ENCODE assay signal across 10 cellular contexts in genomic region chr14:55556929-55557623, GRCh38. TPM values are rescaled to one million over a fixed set of nuclear protein-coding genes. Genes with fewer than 3 reads are reported as not detected.
DNase-seq lines count a peak whose midpoint lies in the region; ATAC-seq, FAIRE-seq and TF ChIP-seq lines count a peak whose summit lies in the region.
"Had no signal": no experiment of that assay in that cellular context is flagged by ENCODE, and none has a peak within 500 bp of the region (broad histone marks: within the 10 kb centered on the region; RNA-seq: fewer than 3 reads in every experiment).

No MANE protein-coding gene starts in this region.

- H3K27me3 ChIP-seq in heart left ventricle (no peaks in the 10 kb centered on the region), small intestine (ENCODE audit: control insufficient read depth in 2 of 2, insufficient read depth in 2 of 2, low read length in 2 of 2) (no peaks in the 10 kb centered on the region)
- H3K27me3 ChIP-seq: uterus had no signal

- H3K4me1 Mint-ChIP-seq in natural killer cell treated with Interleukin-12 subunit alpha and Interleukin-12 subunit beta and Interleukin-15 and Interleukin-18, amount 100 ng/mL, for 72 hours (ENCODE audit: low read depth in 2 of 2) = no peaks in the 10 kb centered on the region

- H3K4me1 ChIP-seq in heart left ventricle = peaks cover 0 to 12% (median 0%) of the 10 kb centered on the region in 12 donors
- no peaks in the 10 kb centered on the region for H3K4me1 ChIP-seq in small intestine (ENCODE audit: control insufficient read depth in 2 of 2, insufficient read depth in 1 of 2, low read depth in 1 of 2, low read length in 1 of 2)

- H3K4me3 ChIP-seq in heart left ventricle (no peak overlapping the region), small intestine (ENCODE audit: low read depth in 1 of 2, low read length in 2 of 2) (no peak overlapping the region)
- H3K4me3 ChIP-seq: K562, uterus had no signal

- ATAC-seq in heart left ventricle = peak; percentile 96 to 98 (median 98)
- no peak for ATAC-seq in natural killer cell treated with Interleukin-12 subunit alpha and Interleukin-12 subunit beta and Interleukin-15 and Interleukin-18, amount 100 ng/mL, for 72 hours
- ATAC-seq: K562 had no signal

- H3K27ac Mint-ChIP-seq in natural killer cell treated with Interleukin-12 subunit alpha and Interleukin-12 subunit beta and Interleukin-15 and Interleukin-18, amount 100 ng/mL, for 72 hours = no peak overlapping the region

- intact Hi-C loops in heart left ventricle (cut with DNase I) = loop anchor here in 1 of 10 donors (2.0 kb wide), 1 partner anchor 22 kb away; no protein-coding TSS in a partner anchor

- peaks cover 12 to 17% of the 10 kb centered on the region in 2 donors for H3K27me3 Mint-ChIP-seq in natural killer cell treated with Interleukin-12 subunit alpha and Interleukin-12 subunit beta and Interleukin-15 and Interleukin-18, amount 100 ng/mL, for 72 hours

- H3K36me3 Mint-ChIP-seq in natural killer cell treated with Interleukin-12 subunit alpha and Interleukin-12 subunit beta and Interleukin-15 and Interleukin-18, amount 100 ng/mL, for 72 hours = no peaks in the 10 kb centered on the region

- in situ Hi-C loops in SK-MEL-5 (cut with HindIII; ENCODE audit: low pct_unique_long_range_greater_than_20kb, low sequenced_read_pairs) = no loop called here

- H3K27ac ChIP-seq in heart left ventricle = peak overlapping the region in 5 of 12 donors; percentile 10 to 39 (median 27)
- H3K27ac ChIP-seq in small intestine (ENCODE audit: low read depth in 1 of 2, low read length in 1 of 2) = no peak overlapping the region
- H3K27ac ChIP-seq: uterus had no signal

- H3K36me3 ChIP-seq in heart left ventricle = peaks cover 0 to 3% (median 0%) of the 10 kb centered on the region in 9 donors
- H3K36me3 ChIP-seq in small intestine (ENCODE audit: control insufficient read depth in 2 of 2, insufficient read depth in 2 of 2, low read length in 2 of 2) = no peaks in the 10 kb centered on the region
- H3K36me3 ChIP-seq: uterus had no signal

- DNase-seq in HT-29 (ENCODE audit: low spot score) (peak; percentile 79), SK-MEL-5 (ENCODE audit: low read depth, low spot score) (peak; percentile 65), heart left ventricle (peak; percentile 80 to 93 (median 86)), small intestine (peak; percentile 53), SKM-1 treated with dmso at 0.1 percent for 144 hours (lab: John Stamatoyannopoulos, UW; ENCODE audit: unreplicated experiment) (no peak)
- DNase-seq in activated naive CD4-positive, alpha-beta T cell treated with anti-CD3 and anti-CD28 coated beads, Interleukin-2, amount 50 U/mL, for 16 hours = no peak
- no peak for DNase-seq in activated T-cell treated with anti-CD3 and anti-CD28 coated beads, Interleukin-2, amount 50 U/mL, for 48 hours
- DNase-seq in natural killer cell treated with Interleukin-12 subunit alpha and Interleukin-12 subunit beta and Interleukin-15 and Interleukin-18, amount 100 ng/mL, for 72 hours (ENCODE audit: low spot score) = no peak

- FAIRE-seq in small intestine (lab: Jason Lieb, UNC) = no peak
- FAIRE-seq: K562 had no signal

- H3K4me3 Mint-ChIP-seq in natural killer cell treated with Interleukin-12 subunit alpha and Interleukin-12 subunit beta and Interleukin-15 and Interleukin-18, amount 100 ng/mL, for 72 hours = no peak overlapping the region

- no peaks in the 10 kb centered on the region for H3K9me3 Mint-ChIP-seq in natural killer cell treated with Interleukin-12 subunit alpha and Interleukin-12 subunit beta and Interleukin-15 and Interleukin-18, amount 100 ng/mL, for 72 hours

- TF ChIP-seq POLR2A in heart left ventricle (IDR thresholded peaks at IDR 0.05) = no peak

- no peak for TF ChIP-seq CTCF in heart left ventricle (IDR thresholded peaks at IDR 0.05)

- WGBS in heart left ventricle, 4 donors = 33 to 53% (median 42%) methylated on average over 3 of the region's 3 CpGs
- WGBS in small intestine, 3 donors = 31 to 64% (median 57%) methylated on average over 3 of the region's 3 CpGs

- H3K9me3 ChIP-seq in heart left ventricle = peaks cover 0 to 16% (median 2%) of the 10 kb centered on the region in 12 donors
- H3K9me3 ChIP-seq in small intestine (ENCODE audit: control insufficient read depth, low read depth) = no peaks in the 10 kb centered on the region
- H3K9me3 ChIP-seq: uterus had no signal

RNA-seq across cellular contexts. Expression of gene KTN1, which starts 22.9 kb away (rescaled TPM):
- 22.6 and 25.1 TPM in 2 replicates for total RNA-seq in HT-29 (2014; rRNA removed; shearing (Covaris generic))
- 123 and 132 TPM in 2 replicates for total RNA-seq in SK-MEL-5 (2014; rRNA removed; shearing (Covaris generic))
- 52.2 and 77.7 TPM in 2 replicates for polyA plus RNA-seq in SK-MEL-5 (2015; cell fraction: cytosol; rRNA removed)
- polyA plus RNA-seq in SK-MEL-5 (2015; cell fraction: nucleus; rRNA removed) = 97.7 and 137 TPM in 2 replicates
- total RNA-seq in heart left ventricle = 100 to 1,000 TPM; 174 to 340 (median 252) TPM
- polyA plus RNA-seq in heart left ventricle = 100 to 1,000 TPM; 150 to 249 TPM
- polyA plus RNA-seq in small intestine = 10 to 100 TPM; 42.9 to 83.7 (median 51.9) TPM
- 100 to 1,000 TPM; 109 to 112 TPM for total RNA-seq in natural killer cell treated with Interleukin-12 subunit alpha and Interleukin-12 subunit beta and Interleukin-15 and Interleukin-18, amount 100 ng/mL, for 72 hours

Comparison
In these comparisons a context has a peak if more than half of its experiments do, and no peak if none do; other contexts are left out.
1. DNase-seq: peak in HT-29 (single experiment), SK-MEL-5 (single experiment), heart left ventricle (5 of 5) and small intestine (single experiment); none in activated naive CD4-positive, alpha-beta T cell treated with anti-CD3 and anti-CD28 coated beads, Interleukin-2, amount 50 U/mL, for 16 hours (single experiment), activated T-cell treated with anti-CD3 and anti-CD28 coated beads, Interleukin-2, amount 50 U/mL, for 48 hours (0 of 2), SKM-1 treated with dmso at 0.1 percent for 144 hours (single experiment) and natural killer cell treated with Interleukin-12 subunit alpha and Interleukin-12 subunit beta and Interleukin-15 and Interleukin-18, amount 100 ng/mL, for 72 hours (single experiment).
2. ATAC-seq: peak in heart left ventricle (4 of 4); none in natural killer cell treated with Interleukin-12 subunit alpha and Interleukin-12 subunit beta and Interleukin-15 and Interleukin-18, amount 100 ng/mL, for 72 hours (0 of 2).